ENCODE assay signal across 1 cellular context in the genomic region with DNA sequence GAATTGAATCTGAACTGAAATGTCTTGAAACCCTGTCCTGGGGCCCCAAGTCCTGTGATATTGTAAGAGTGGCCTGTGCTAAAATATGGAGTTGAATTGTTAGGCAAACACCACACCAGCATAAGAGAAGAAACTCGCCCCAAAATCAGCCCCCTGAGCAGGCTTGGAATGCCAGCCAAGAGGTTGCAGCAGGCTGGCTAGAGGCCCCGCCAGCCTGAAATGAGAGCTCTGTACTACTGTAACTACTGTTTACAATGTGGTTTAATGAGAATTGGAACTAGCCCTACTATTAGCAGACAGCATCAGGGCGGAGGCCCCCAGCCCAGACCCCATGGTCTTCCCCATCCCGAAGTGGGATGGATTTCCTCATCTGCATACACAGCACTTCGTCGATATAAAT.
TF ChIP-seq lines count a peak whose summit lies in the region.

No MANE protein-coding gene starts in this region.

TF ChIP-seq in H1, 55 proteins besides CTCF, POLR2A, EP300 and RAD21:
- TF ChIP-seq SIX5 (IDR thresholded peaks at IDR 0.05; ENCODE audit: low read depth, low read length) (no peak), TCF12 (IDR thresholded peaks at IDR 0.05; ENCODE audit: low read depth, low read length) (no peak), ASH2L (IDR thresholded peaks at IDR 0.05; ENCODE audit: low read length) (peak; percentile 29), SP1 (IDR thresholded peaks at IDR 0.05; ENCODE audit: low read depth, low read length) (0 out of 2 replicates have a peak, but pooled peaks have one; percentile 52)
- TF ChIP-seq, protein P1, sequence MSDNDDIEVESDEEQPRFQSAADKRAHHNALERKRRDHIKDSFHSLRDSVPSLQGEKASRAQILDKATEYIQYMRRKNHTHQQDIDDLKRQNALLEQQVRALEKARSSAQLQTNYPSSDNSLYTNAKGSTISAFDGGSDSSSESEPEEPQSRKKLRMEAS (IDR thresholded peaks at IDR 0.05): peak; percentile 50; the same call in 1 of the 2 replicates
